9 cellular contexts compared by ENCODE assay signal in the genomic region with DNA sequence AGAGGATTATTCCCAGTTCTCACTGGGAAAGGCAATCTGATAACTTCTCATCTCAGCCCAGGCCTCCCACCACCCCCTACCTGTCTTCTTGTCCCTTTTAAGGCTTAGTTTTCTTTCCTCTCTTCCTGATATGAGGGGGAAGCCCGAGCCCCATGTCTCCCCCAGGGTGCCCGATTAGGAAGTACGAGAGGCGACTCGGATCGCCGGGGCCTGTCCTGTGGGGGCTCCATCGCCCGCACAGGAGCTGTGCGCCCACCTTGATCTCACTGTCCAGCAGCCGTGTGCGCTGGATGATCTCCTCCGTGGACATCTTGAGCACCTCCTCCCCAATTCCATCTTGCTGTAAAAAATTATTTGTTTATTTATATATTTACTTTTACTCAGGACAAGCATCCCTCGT. TPM values are rescaled to one million over a fixed set of nuclear protein-coding genes. Genes with fewer than 3 reads are reported as not detected.
DNase-seq lines count a peak whose midpoint lies in the region; TF ChIP-seq lines count a peak whose summit lies in the region.
"Had no signal": no experiment of that assay in that cellular context is flagged by ENCODE, and none has a peak within 500 bp of the region (broad histone marks: within the 10 kb centered on the region; RNA-seq: fewer than 3 reads in every experiment).

No MANE protein-coding gene starts in this region.

- H3K4me3 Mint-ChIP-seq in MCF 10A (ENCODE audit: unreplicated experiment), result peak overlapping the region; percentile 98

- peak overlapping the region; percentile 88 for H3K18ac ChIP-seq in mesendoderm (ENCODE audit: low read length)

- H3K27me3 ChIP-seq in left ventricle myocardium inferior (ENCODE audit: low read depth), result no peaks in the 10 kb centered on the region
- H3K27me3 ChIP-seq in mesendoderm (ENCODE audit: insufficient read depth, low read length, poor library complexity), result no peaks in the 10 kb centered on the region
- no peaks in the 10 kb centered on the region for H3K27me3 ChIP-seq in uterus

- H4K8ac ChIP-seq in mesendoderm (ENCODE audit: low read depth, low read length), result no peak overlapping the region

- H4K5ac ChIP-seq in mesendoderm (ENCODE audit: low read length), result no peak overlapping the region

- H3K9me3 Mint-ChIP-seq in MCF 10A (ENCODE audit: unreplicated experiment), result no peaks in the 10 kb centered on the region

- H2BK120ac ChIP-seq in mesendoderm (ENCODE audit: low read depth, low read length), result no peak overlapping the region

- no peak overlapping the region for H2BK15ac ChIP-seq in mesendoderm (replicated peaks; ENCODE audit: low read depth)

- H3K36me3 Mint-ChIP-seq in MCF 10A (ENCODE audit: insufficient read depth, unreplicated experiment), result peaks cover 49% of the 10 kb centered on the region

- no CpG with 5 or more reads among the region's 14 CpGs for WGBS in mesendoderm (ENCODE audit: extremely low coverage, insufficient coverage, low lambda C conversion rate)

- DNase-seq in left ventricle myocardium inferior, result no peak
- no peak for DNase-seq in cardiac septum (ENCODE audit: low spot score)
- no peak for DNase-seq in MCF 10A (ENCODE audit: unreplicated experiment)
- no peak for DNase-seq in mesendoderm
- DNase-seq in uterus, result no peak
- no peak for DNase-seq in HCEC 1CT
- DNase-seq in GM03348 (ENCODE audit: low spot score), result no peak
- DNase-seq in GM20000 (ENCODE audit: low spot score), result no peak

- peak overlapping the region; percentile 100 for H3K27ac Mint-ChIP-seq in MCF 10A (ENCODE audit: low read depth, unreplicated experiment)

- POLR2A ChIA-PET in MCF 10A (lab: Yijun Ruan, JAX), result interaction anchor here (0.6 to 4.4 kb wide), 9 partner anchors 9 to 177 kb away, joined by 3 to 75 read pairs (median 9); a partner anchor contains a TSS

- H3K9ac ChIP-seq in mesendoderm (ENCODE audit: low read length), result peak overlapping the region; percentile 95

- H3K27ac ChIP-seq in left ventricle myocardium inferior (replicated peaks) (peak overlapping the region; percentile 91), mesendoderm (ENCODE audit: low read depth, low read length) (no peak overlapping the region), uterus (peak overlapping the region; percentile 89 to 96)

- H3K4ac ChIP-seq in mesendoderm (ENCODE audit: low read depth, low read length), result peak overlapping the region; percentile 73

- H3K4me2 ChIP-seq in mesendoderm (ENCODE audit: low read length), result peak overlapping the region; percentile 78

- H3K4me3 ChIP-seq in left ventricle myocardium inferior, result peak overlapping the region; percentile 85
- peak overlapping the region; percentile 93 for H3K4me3 ChIP-seq in mesendoderm (ENCODE audit: low read length)
- peak overlapping the region; percentile 63 to 84 for H3K4me3 ChIP-seq in uterus

- H3K56ac ChIP-seq in mesendoderm (ENCODE audit: low read length), result peak overlapping the region; percentile 95

- no peaks in the 10 kb centered on the region for H3K27me3 Mint-ChIP-seq in MCF 10A (ENCODE audit: insufficient read depth, unreplicated experiment)

- H3K23ac ChIP-seq in mesendoderm (ENCODE audit: low read length), result no peak overlapping the region

- TF ChIP-seq POLR2A in uterus (IDR thresholded peaks at IDR 0.05), result no peak

- peaks cover 34% of the 10 kb centered on the region for H3K4me1 ChIP-seq in left ventricle myocardium inferior
- no peaks in the 10 kb centered on the region for H3K4me1 ChIP-seq in mesendoderm (ENCODE audit: control insufficient read depth, low read depth, low read length)
- peaks cover 9 to 11% of the 10 kb centered on the region in 2 donors for H3K4me1 ChIP-seq in uterus

- peaks cover 46% of the 10 kb centered on the region for H3K36me3 ChIP-seq in left ventricle myocardium inferior
- H3K36me3 ChIP-seq in mesendoderm (ENCODE audit: control insufficient read depth, insufficient read depth, low read length), result peaks cover 15% of the 10 kb centered on the region
- no peaks in the 10 kb centered on the region for H3K36me3 ChIP-seq in uterus

- peaks cover 14% of the 10 kb centered on the region for H3K79me2 ChIP-seq in mesendoderm (ENCODE audit: control insufficient read depth, insufficient read depth, low read length)

- no peak overlapping the region for H2AK5ac ChIP-seq in mesendoderm (ENCODE audit: low read length)

- H3K79me1 ChIP-seq in mesendoderm (ENCODE audit: low read length), result peaks cover 17% of the 10 kb centered on the region

- H2BK5ac ChIP-seq in mesendoderm (ENCODE audit: low read length), result no peak overlapping the region

- TSS peak; percentile 62 for BruUV-seq in MCF 10A (replicated peaks; lab: Mats Ljungman, UMichigan)

- H3K9me3 ChIP-seq in left ventricle myocardium inferior (replicated peaks), result no peaks in the 10 kb centered on the region
- H3K9me3 ChIP-seq in uterus, result no peaks in the 10 kb centered on the region

- CTCF ChIA-PET in MCF 10A (lab: Yijun Ruan, JAX), result interaction anchor here (1.1 to 2.7 kb wide), 3 partner anchors 13 to 18 kb away, joined by 5 to 8 read pairs (median 8); no protein-coding TSS in a partner anchor

- TF ChIP-seq CTCF in left ventricle myocardium inferior (IDR thresholded peaks at IDR 0.05; ENCODE audit: borderline replicate concordance) (no peak), MCF 10A (IDR thresholded peaks at IDR 0.05; ENCODE audit: unreplicated experiment) (no peak), uterus (IDR thresholded peaks at IDR 0.05) (no peak), GM20000 (IDR thresholded peaks at IDR 0.05; ENCODE audit: extremely low read depth, missing control alignments) (no peak)

- intact Hi-C loops in left ventricle myocardium inferior (cut with micrococcal nuclease), result no loop called here
- intact Hi-C loops in cardiac septum (cut with DNase I), result loop anchor here (2.0 kb wide), 1 partner anchor 17 kb away; a partner anchor contains a TSS
- intact Hi-C loops in MCF 10A (cut with micrococcal nuclease), result no loop called here
- intact Hi-C loops in uterus (cut with DNase I; ENCODE audit: low total_unique reads), result no loop called here

- H3K4me1 Mint-ChIP-seq in MCF 10A (ENCODE audit: insufficient read depth, unreplicated experiment), result peaks cover 17% of the 10 kb centered on the region

RNA-seq across cellular contexts. Expression of a gene that starts 0.6 kb away (rescaled TPM):
- total RNA-seq in left ventricle myocardium inferior (146 TPM), cardiac septum (132 TPM), MCF 10A (2022) (162 and 194 TPM in 2 replicates), uterus (100 to 1,000 TPM in 1 of 4 donors, 10 to 100 TPM in 3; 43.8 to 161 (median 96.2) TPM)
- 136 TPM for polyA plus RNA-seq in mesendoderm (2013, experiment 1 of 2)
- 143 TPM for polyA plus RNA-seq in mesendoderm (2013, experiment 2 of 2)

RNA-seq across cellular contexts. Expression of a gene that starts 17.2 kb away (rescaled TPM):
- 36.5 TPM for total RNA-seq in left ventricle myocardium inferior
- total RNA-seq in cardiac septum, result 72.2 TPM
- total RNA-seq in MCF 10A (2022), result 56.2 and 56.5 TPM in 2 replicates
- polyA plus RNA-seq in mesendoderm (2013, experiment 1 of 2), result 10.9 TPM
- polyA plus RNA-seq in mesendoderm (2013, experiment 2 of 2), result 11.3 TPM
- 10 to 100 TPM; 30.9 to 79.2 (median 64.2) TPM for total RNA-seq in uterus

RNA-seq across cellular contexts. Expression of a gene that starts 23.3 kb away (rescaled TPM):
- 2.2 TPM for total RNA-seq in left ventricle myocardium inferior
- 3.7 TPM for total RNA-seq in cardiac septum
- total RNA-seq in MCF 10A (2022), result 0.51 and 0.64 TPM in 2 replicates
- polyA plus RNA-seq in mesendoderm (2013, experiment 1 of 2), result 0.14 TPM
- 0.28 TPM for polyA plus RNA-seq in mesendoderm (2013, experiment 2 of 2)
- total RNA-seq in uterus, result under 1 TPM in 1 of 4 donors, not detected in 3; 0.41 TPM

RNA-seq across cellular contexts. Expression of a gene that starts 47.3 kb away (rescaled TPM):
- total RNA-seq in left ventricle myocardium inferior (8.3 TPM), cardiac septum (12.0 TPM), MCF 10A (2022) (not detected in 2 replicates), uterus (1 to 10 TPM; 4.9 to 9.7 (median 7.6) TPM)
- polyA plus RNA-seq in mesendoderm (2013, experiment 1 of 2), result 0.70 TPM
- 0.63 TPM for polyA plus RNA-seq in mesendoderm (2013, experiment 2 of 2)
- total RNA-seq: lung microvascular endothelial cell had no signal
